25 cellular contexts compared by ENCODE assay signal in genomic region chr3:100059472-100059871, GRCh38.
"Had no signal": no experiment of that assay in that cellular context is flagged by ENCODE, and none has a peak within 500 bp of the region (broad histone marks: within the 10 kb centered on the region; RNA-seq: fewer than 3 reads in every experiment).

No MANE protein-coding gene starts in this region.

- H3K27ac Mint-ChIP-seq: progenitor cell of endocrine pancreas; stimulated activated naive CD8-positive, alpha-beta T cell treated with anti-CD3 and anti-CD28 coated beads, Interleukin-15, amount 100 ng/mL, for 72 hours; type B pancreatic cell had no signal

- H3K9me3 Mint-ChIP-seq: natural killer cell; stimulated activated naive CD8-positive, alpha-beta T cell treated with anti-CD3 and anti-CD28 coated beads, Interleukin-15, amount 100 ng/mL, for 72 hours; type B pancreatic cell had no signal

- H3K4me3 ChIP-seq: dorsolateral prefrontal cortex, lower lobe of right lung, right atrium auricular region, smooth muscle cell, suprapubic skin, thyroid gland had no signal

- H3K36me3 Mint-ChIP-seq: natural killer cell had no signal

- DNase-seq: dorsolateral prefrontal cortex; effector CD4-positive, alpha-beta T cell; head of caudate nucleus; kidney; lower lobe of right lung; natural killer cell; stimulated activated CD4-positive, alpha-beta T cell treated with anti-CD3 and anti-CD28 coated beads, Interleukin-12 subunit alpha, Interleukin-12 subunit beta, amount 100 ng/mL, for 4 hours; stimulated activated CD4-positive, alpha-beta T cell treated with anti-CD3 and anti-CD28 coated beads, Interleukin-1b, Interleukin-23, amount 100 ng/mL, for 48 hours; stimulated activated CD4-positive, alpha-beta T cell treated with anti-CD3 and anti-CD28 coated beads, Interleukin-4, amount 100 ng/mL, for 1 hour; stimulated activated CD8-positive, alpha-beta memory T cell treated with anti-CD3 and anti-CD28 coated beads, Interleukin-4, amount 100 ng/mL, for 48 hours; stimulated activated naive CD4-positive, alpha-beta T cell; stimulated activated naive CD8-positive, alpha-beta T cell treated with anti-CD3 and anti-CD28 coated beads, Interleukin-15, amount 100 ng/mL, for 72 hours; thyroid gland had no signal

- ATAC-seq: esophagus mucosa; left lobe of liver; lower lobe of right lung; natural killer cell; sciatic nerve; stimulated activated naive CD8-positive, alpha-beta T cell treated with anti-CD3 and anti-CD28 coated beads, Interleukin-15, amount 100 ng/mL, for 72 hours had no signal

- H3K4me1 ChIP-seq: parathyroid adenoma, suprapubic skin, thyroid gland had no signal

- H3K9me3 ChIP-seq: lower lobe of right lung, neutrophil, right atrium auricular region, suprapubic skin, thyroid gland had no signal

- H3K4me2 ChIP-seq: smooth muscle cell had no signal

- H3K4me3 Mint-ChIP-seq: natural killer cell; neural crest cell; stimulated activated naive CD8-positive, alpha-beta T cell treated with anti-CD3 and anti-CD28 coated beads, Interleukin-15, amount 100 ng/mL, for 72 hours; type B pancreatic cell had no signal

- H3K79me2 ChIP-seq: parathyroid adenoma had no signal

- H3K27me3 ChIP-seq: dorsolateral prefrontal cortex, neutrophil, right atrium auricular region, suprapubic skin, thyroid gland had no signal

- H3K27me3 Mint-ChIP-seq: progenitor cell of endocrine pancreas; stimulated activated naive CD8-positive, alpha-beta T cell treated with anti-CD3 and anti-CD28 coated beads, Interleukin-15, amount 100 ng/mL, for 72 hours; type B pancreatic cell had no signal

- H3K36me3 ChIP-seq: lower lobe of right lung, neutrophil, right atrium auricular region, suprapubic skin, thyroid gland had no signal

- H2AFZ ChIP-seq: parathyroid adenoma had no signal

- H3K27ac ChIP-seq: dorsolateral prefrontal cortex, epithelial cell of prostate, lower lobe of right lung, neutrophil, parathyroid adenoma, right atrium auricular region, suprapubic skin, thyroid gland had no signal
